ENCODE assay signal across 35 cellular contexts in genomic region chr15:85932391-85932790, GRCh38.
"Had no signal": no experiment of that assay in that cellular context is flagged by ENCODE, and none has a peak within 500 bp of the region (broad histone marks: within the 10 kb centered on the region; RNA-seq: fewer than 3 reads in every experiment).

No MANE protein-coding gene starts in this region.

- H3K27me3 ChIP-seq: MG63 had no signal

- DNase-seq: Karpas-422, Kasumi-1, MG63, MM.1S, MV-4-11, NCI-H1048, NCI-H1092, NCI-H1092 treated with DMSO at 0.1 percent for 48 hours, NCI-H1105, NCI-H1105 treated with DMSO at 0.1 percent for 48 hours, NCI-H1417, NCI-H1417 treated with DMSO at 0.1 percent for 48 hours, NCI-H1436, NCI-H1436 treated with DMSO at 0.1 percent for 48 hours, NCI-H146, NCI-H1694, NCI-H1694 treated with DMSO at 0.1 percent for 48 hours, NCI-H187, NCI-H187 treated with DMSO at 0.1 percent for 48 hours, NCI-H1930, NCI-H2029, NCI-H2029 treated with DMSO at 0.1 percent for 48 hours, NCI-H2081, NCI-H2081 treated with DMSO at 0.1 percent for 48 hours, NCI-H2107, NCI-H2171, NCI-H2171 treated with DMSO at 0.1 percent for 48 hours, NCI-H2227 treated with DMSO at 0.1 percent for 48 hours, NCI-H226, NCI-H345, NCI-H446, NCI-H446 treated with DMSO at 0.1 percent for 48 hours, NCI-H510A, NCI-H510A treated with DMSO at 0.1 percent for 48 hours, NCI-H524 had no signal

- H3K9me3 ChIP-seq: MG63 had no signal

- H3K4me3 ChIP-seq: MG63 had no signal

- H3K36me3 ChIP-seq: MG63 had no signal
